26 cellular contexts compared by ENCODE assay signal in genomic region chr14:56635041-56635440, GRCh38.
"Had no signal": no experiment of that assay in that cellular context is flagged by ENCODE, and none has a peak within 500 bp of the region (broad histone marks: within the 10 kb centered on the region; RNA-seq: fewer than 3 reads in every experiment).

No MANE protein-coding gene starts in this region.

- H3K27ac ChIP-seq: stomach, suprapubic skin, testis, thoracic aorta, thyroid gland, tibial artery, tibial nerve, transverse colon, upper lobe of left lung, upper lobe of right lung, uterus, vagina had no signal

- H3K9me3 ChIP-seq: testis, thyroid gland, uterus had no signal

- ATAC-seq: stimulated activated effector memory CD8-positive, alpha-beta T cell treated with anti-CD3 and anti-CD28 coated beads, Interleukin-12 subunit alpha, Interleukin-12 subunit beta, amount 100 ng/mL, for 72 hours; stimulated activated memory B cell treated with anti-CD40 and anti-IgM and Interleukin-4, amounts not matched to agents 10 μg/mL and 1 μg/mL and 100 μg/mL, for 72 hours; stimulated activated naive B cell treated with anti-CD40 and anti-IgM and Interleukin-4, amounts not matched to agents 10 μg/mL and 1 μg/mL and 100 μg/mL, for 72 hours; stimulated activated naive CD8-positive, alpha-beta T cell treated with anti-CD3 and anti-CD28 coated beads, Interleukin-15, amount 100 ng/mL, for 72 hours; stimulated activated naive CD8-positive, alpha-beta T cell treated with anti-CD3 and anti-CD28 coated beads, Interleukin-15, Interleukin-2, amounts not matched to agents 100 U/mL and 50 U/mL, for 24 hours; upper lobe of right lung had no signal

- DNase-seq: stimulated activated CD4-positive, alpha-beta T cell treated with anti-CD3 and anti-CD28 coated beads, Interleukin-2, amount 100 ng/mL, for 48 hours; stimulated activated CD4-positive, alpha-beta T cell treated with anti-CD3 and anti-CD28 coated beads, Interleukin-4, amount 100 ng/mL, for 1 hour; stimulated activated CD4-positive, alpha-beta T cell treated with anti-CD3 and anti-CD28 coated beads, Interleukin-4, amount 100 ng/mL, for 24 hours; stimulated activated CD4-positive, alpha-beta T cell treated with anti-CD3 and anti-CD28 coated beads, Interleukin-4, amount 100 ng/mL, for 4 hours; stimulated activated CD8-positive, alpha-beta memory T cell treated with anti-CD3 and anti-CD28 coated beads, Interleukin-4, amount 100 ng/mL, for 48 hours; stimulated activated naive B cell treated with anti-CD40 and anti-IgM and Interleukin-4, amounts not matched to agents 10 μg/mL and 1 μg/mL and 100 μg/mL, for 72 hours; stimulated activated naive CD4-positive, alpha-beta T cell; stimulated activated naive CD4-positive, alpha-beta T cell treated with Interleukin-2 at 50 U/mL for 16 hours; stimulated activated naive CD8-positive, alpha-beta T cell treated with anti-CD3 and anti-CD28 coated beads, Interleukin-15, amount 100 ng/mL, for 72 hours; stimulated activated naive CD8-positive, alpha-beta T cell treated with anti-CD3 and anti-CD28 coated beads, Interleukin-15, Interleukin-2, amounts not matched to agents 100 U/mL and 50 U/mL, for 24 hours; stomach; substantia nigra; testis; thyroid gland; tibial artery; transverse colon; trophoblast cell; upper lobe of left lung; upper lobe of right lung; uterus had no signal

- H3K4me3 ChIP-seq: stomach, suprapubic skin, testis, thoracic aorta, thyroid gland, tibial artery, tibial nerve, transverse colon, upper lobe of left lung, upper lobe of right lung, uterus, vagina had no signal

- H3K4me1 ChIP-seq: stomach, suprapubic skin, testis, thyroid gland, tibial artery, tibial nerve, transverse colon, upper lobe of left lung, upper lobe of right lung, uterus, vagina had no signal

- H3K36me3 ChIP-seq: uterus had no signal

- H3K27me3 ChIP-seq: stomach, suprapubic skin, testis, thyroid gland, tibial artery, tibial nerve, transverse colon, upper lobe of left lung, upper lobe of right lung, uterus, vagina had no signal
